In genomic region chr17:78515480-78515879, GRCh38 we compare ENCODE assay signal across 22 cellular contexts.
"Had no signal": no experiment of that assay in that cellular context is flagged by ENCODE, and none has a peak within 500 bp of the region (broad histone marks: within the 10 kb centered on the region; RNA-seq: fewer than 3 reads in every experiment).

No MANE protein-coding gene starts in this region.

- H3K9me3 Mint-ChIP-seq: IgD-negative memory B cell had no signal

- H3K4me1 Mint-ChIP-seq: IgD-negative memory B cell had no signal

- H3K9me3 ChIP-seq: SJCRH30 had no signal

- ATAC-seq: K562, SK-N-SH treated with all-trans-retinoic acid at 6 μM for 48 hours had no signal

- H3K36me3 ChIP-seq: SJCRH30 had no signal

- H3K27me3 ChIP-seq: SJCRH30 had no signal

- H3K4me3 ChIP-seq: K562, SJCRH30 had no signal

- H3K36me3 Mint-ChIP-seq: IgD-negative memory B cell had no signal

- H3K4me3 Mint-ChIP-seq: IgD-negative memory B cell had no signal

- H3K9ac ChIP-seq: KMS-11 had no signal

- H3K27ac ChIP-seq: KMS-11, SJCRH30 had no signal

- DNase-seq: Kasumi-1, MM.1S, NCI-H1092 treated with DMSO at 0.1 percent for 48 hours, NCI-H1436, NCI-H187, NCI-H2029, NCI-H2081 treated with DMSO at 0.1 percent for 48 hours, NCI-H2171, NCI-H226, NCI-H446, NCI-H510A, NCI-H524 treated with DMSO at 0.1 percent for 48 hours, NCI-H69, NCI-H774, SHP77 treated with DMSO at 0.1 percent for 48 hours, SJCRH30 had no signal

- FAIRE-seq: HTR-8/SVneo, K562, RCC 7860 had no signal
